Comparison of ENCODE assay signal across 1 cellular context in the genomic region with DNA sequence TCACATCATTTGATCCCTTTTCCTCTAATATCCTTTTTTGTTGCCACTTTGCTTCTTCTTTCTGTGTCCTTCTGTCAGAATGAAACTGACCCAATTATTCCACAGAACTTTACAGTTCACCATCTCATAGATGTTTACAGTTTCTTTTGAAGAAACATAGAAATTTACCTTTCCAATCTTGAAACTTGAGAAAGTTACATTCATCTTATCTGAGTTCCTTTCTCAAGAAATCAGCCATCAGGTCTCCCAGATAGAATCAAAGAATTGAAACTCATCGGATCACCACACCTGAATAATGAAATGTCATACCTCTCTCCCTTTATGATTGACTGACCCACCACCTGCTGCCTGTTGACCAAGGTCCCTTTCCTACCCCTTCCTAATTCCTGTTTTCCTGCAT.
A peak's percentile ranks its signal among the peaks of the same experiment; 100 is the strongest.
TF ChIP-seq lines count a peak whose summit lies in the region.

No MANE protein-coding gene starts in this region.

TF ChIP-seq in K562, 482 proteins besides CTCF, POLR2A, EP300 and RAD21:
- TF ChIP-seq GTF2F1 (IDR thresholded peaks at IDR 0.05; ENCODE audit: low read depth, low read length), result no peak
- TF ChIP-seq TRIM28 (IDR thresholded peaks at IDR 0.05), result peak; percentile 55; the same call in 1 of the 2 replicates
- TF ChIP-seq SREBF1 (IDR thresholded peaks at IDR 0.05; ENCODE audit: borderline replicate concordance, low read depth, low read length), result no peak
- TF ChIP-seq CBX3 (IDR thresholded peaks at IDR 0.05; ENCODE audit: borderline replicate concordance in 1 of 2, low read length in 2 of 2), result 0 out of 3 replicates have a peak, but pooled peaks of 1 of the 2 experiments have one; percentile 15
- TF ChIP-seq, protein P1, sequence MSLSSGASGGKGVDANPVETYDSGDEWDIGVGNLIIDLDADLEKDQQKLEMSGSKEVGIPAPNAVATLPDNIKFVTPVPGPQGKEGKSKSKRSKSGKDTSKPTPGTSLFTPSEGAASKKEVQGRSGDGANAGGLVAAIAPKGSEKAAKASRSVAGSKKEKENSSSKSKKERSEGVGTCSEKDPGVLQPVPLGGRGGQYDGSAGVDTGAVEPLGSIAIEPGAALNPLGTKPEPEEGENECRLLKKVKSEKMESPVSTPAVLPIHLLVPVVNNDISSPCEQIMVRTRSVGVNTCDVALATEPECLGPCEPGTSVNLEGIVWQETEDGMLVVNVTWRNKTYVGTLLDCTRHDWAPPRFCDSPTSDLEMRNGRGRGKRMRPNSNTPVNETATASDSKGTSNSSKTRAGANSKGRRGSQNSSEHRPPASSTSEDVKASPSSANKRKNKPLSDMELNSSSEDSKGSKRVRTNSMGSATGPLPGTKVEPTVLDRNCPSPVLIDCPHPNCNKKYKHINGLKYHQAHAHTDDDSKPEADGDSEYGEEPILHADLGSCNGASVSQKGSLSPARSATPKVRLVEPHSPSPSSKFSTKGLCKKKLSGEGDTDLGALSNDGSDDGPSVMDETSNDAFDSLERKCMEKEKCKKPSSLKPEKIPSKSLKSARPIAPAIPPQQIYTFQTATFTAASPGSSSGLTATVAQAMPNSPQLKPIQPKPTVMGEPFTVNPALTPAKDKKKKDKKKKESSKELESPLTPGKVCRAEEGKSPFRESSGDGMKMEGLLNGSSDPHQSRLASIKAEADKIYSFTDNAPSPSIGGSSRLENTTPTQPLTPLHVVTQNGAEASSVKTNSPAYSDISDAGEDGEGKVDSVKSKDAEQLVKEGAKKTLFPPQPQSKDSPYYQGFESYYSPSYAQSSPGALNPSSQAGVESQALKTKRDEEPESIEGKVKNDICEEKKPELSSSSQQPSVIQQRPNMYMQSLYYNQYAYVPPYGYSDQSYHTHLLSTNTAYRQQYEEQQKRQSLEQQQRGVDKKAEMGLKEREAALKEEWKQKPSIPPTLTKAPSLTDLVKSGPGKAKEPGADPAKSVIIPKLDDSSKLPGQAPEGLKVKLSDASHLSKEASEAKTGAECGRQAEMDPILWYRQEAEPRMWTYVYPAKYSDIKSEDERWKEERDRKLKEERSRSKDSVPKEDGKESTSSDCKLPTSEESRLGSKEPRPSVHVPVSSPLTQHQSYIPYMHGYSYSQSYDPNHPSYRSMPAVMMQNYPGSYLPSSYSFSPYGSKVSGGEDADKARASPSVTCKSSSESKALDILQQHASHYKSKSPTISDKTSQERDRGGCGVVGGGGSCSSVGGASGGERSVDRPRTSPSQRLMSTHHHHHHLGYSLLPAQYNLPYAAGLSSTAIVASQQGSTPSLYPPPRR (CRISPR knock-in tag; IDR thresholded peaks at IDR 0.05; ENCODE audit: borderline replicate concordance), result no peak
